In the genomic region with DNA sequence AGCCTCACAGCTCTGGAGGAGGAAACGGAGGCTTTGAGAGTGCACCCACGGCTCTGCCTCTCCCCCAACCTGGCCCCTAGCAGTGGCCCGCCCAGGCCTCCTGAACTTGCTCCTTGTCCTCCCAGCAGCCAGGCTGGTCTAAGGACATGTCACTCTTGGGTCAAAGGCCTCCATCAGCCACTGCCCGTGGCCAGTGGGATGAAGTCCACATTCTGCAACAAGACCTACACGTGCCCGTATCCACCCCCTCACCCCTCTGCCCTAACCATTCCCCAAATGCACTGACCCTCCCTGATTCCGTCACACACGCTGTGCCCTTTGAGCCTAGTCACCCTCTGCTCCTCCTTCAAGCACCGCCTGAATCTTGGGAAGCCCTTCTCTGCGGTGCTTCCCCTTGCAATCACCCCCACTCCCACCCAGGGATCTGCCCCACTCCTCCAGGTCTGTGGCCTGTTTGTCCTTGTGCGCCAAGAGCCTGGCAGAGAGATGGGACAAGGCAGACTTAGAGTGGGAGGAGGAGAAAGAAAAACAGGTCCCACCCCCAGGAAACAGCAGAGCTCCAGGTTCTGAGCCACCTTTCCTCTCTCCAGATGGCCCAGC, we compare ENCODE assay signal across 21 cellular contexts. TPM values are rescaled to one million over a fixed set of nuclear protein-coding genes. Genes with fewer than 3 reads are reported as not detected.
DNase-seq lines count a peak whose midpoint lies in the region; ATAC-seq, FAIRE-seq and TF ChIP-seq lines count a peak whose summit lies in the region.
"Had no signal": no experiment of that assay in that cellular context is flagged by ENCODE, and none has a peak within 500 bp of the region (broad histone marks: within the 10 kb centered on the region; RNA-seq: fewer than 3 reads in every experiment).

No MANE protein-coding gene starts in this region.

- H3K4me3 Mint-ChIP-seq in activated CD4-positive, alpha-beta T cell treated with anti-CD3 and anti-CD28 coated beads, Interleukin-2, amount 10 ng/mL, durations not matched to agents 7 days and 5 days: no peak overlapping the region
- H3K4me3 Mint-ChIP-seq in WTC11: no peak overlapping the region
- H3K4me3 Mint-ChIP-seq in stimulated activated effector memory CD8-positive, alpha-beta T cell treated with anti-CD3 and anti-CD28 coated beads, Interleukin-12 subunit alpha, Interleukin-12 subunit beta, amount 100 ng/mL, for 72 hours: no peak overlapping the region
- H3K4me3 Mint-ChIP-seq: CD8-positive, alpha-beta memory T cell; IgD-negative memory B cell had no signal

- H3K9me3 Mint-ChIP-seq in activated CD4-positive, alpha-beta T cell treated with anti-CD3 and anti-CD28 coated beads, Interleukin-2, amount 10 ng/mL, durations not matched to agents 7 days and 5 days: no peaks in the 10 kb centered on the region
- no peaks in the 10 kb centered on the region for H3K9me3 Mint-ChIP-seq in WTC11
- no peaks in the 10 kb centered on the region for H3K9me3 Mint-ChIP-seq in stimulated activated effector memory CD8-positive, alpha-beta T cell treated with anti-CD3 and anti-CD28 coated beads, Interleukin-12 subunit alpha, Interleukin-12 subunit beta, amount 100 ng/mL, for 72 hours
- H3K9me3 Mint-ChIP-seq: CD8-positive, alpha-beta memory T cell; IgD-negative memory B cell had no signal

- no peak for DNase-seq in activated CD4-positive, alpha-beta T cell treated with anti-CD3 and anti-CD28 coated beads, Interleukin-2, amount 10 ng/mL, durations not matched to agents 7 days and 5 days
- no peak for DNase-seq in activated CD4-positive, alpha-beta T cell treated with anti-CD3 and anti-CD28 coated beads for 48 hours
- DNase-seq in WTC11 (ENCODE audit: low spot score): no peak
- DNase-seq in stimulated activated effector memory CD8-positive, alpha-beta T cell treated with anti-CD3 and anti-CD28 coated beads, Interleukin-12 subunit alpha, Interleukin-12 subunit beta, amount 100 ng/mL, for 72 hours (ENCODE audit: low spot score in 2 of 2): no peak
- DNase-seq in NCI-H146 treated with DMSO at 0.1 percent for 48 hours (lab: John Stamatoyannopoulos, UW; ENCODE audit: unreplicated experiment): no peak
- DNase-seq in urothelium cell line (ENCODE audit: low spot score): no peak
- DNase-seq in COLO829 (ENCODE audit: low spot score): no peak
- DNase-seq: AML-193; CD8-positive, alpha-beta memory T cell; NCI-H1105 treated with DMSO at 0.1 percent for 48 hours; NCI-H1694; NCI-H2081; NCI-H2171; NCI-H345; NCI-H524; SHP77 had no signal

- peak; percentile 53 to 63 for TF ChIP-seq RAD21 in liver (IDR thresholded peaks at IDR 0.05)

- CTCF ChIA-PET in activated CD4-positive, alpha-beta T cell treated with anti-CD3 and anti-CD28 coated beads, Interleukin-2, amount 10 ng/mL, durations not matched to agents 7 days and 5 days (lab: Charles Lee): interaction anchor here (0.7 to 1.2 kb wide), 3 partner anchors 39 to 134 kb away, joined by 3 read pairs; no protein-coding TSS in a partner anchor
- CTCF ChIA-PET in WTC11 (lab: Charles Lee): interaction anchor here (0.7 to 1.3 kb wide), 2 partner anchors 23 to 183 kb away, joined by 3 to 4 read pairs; no protein-coding TSS in a partner anchor

- peak overlapping the region; percentile 46 for H3K27ac Mint-ChIP-seq in activated CD4-positive, alpha-beta T cell treated with anti-CD3 and anti-CD28 coated beads, Interleukin-2, amount 10 ng/mL, durations not matched to agents 7 days and 5 days
- peak overlapping the region; percentile 60 for H3K27ac Mint-ChIP-seq in WTC11
- H3K27ac Mint-ChIP-seq in stimulated activated effector memory CD8-positive, alpha-beta T cell treated with anti-CD3 and anti-CD28 coated beads, Interleukin-12 subunit alpha, Interleukin-12 subunit beta, amount 100 ng/mL, for 72 hours: peak overlapping the region; percentile 40

- peak overlapping the region; percentile 49 to 82 for H3K27ac ChIP-seq in liver (ENCODE audit: low read depth in 1 of 2, low read length in 2 of 2)
- H3K27ac ChIP-seq: 22Rv1 had no signal

- no peak for ATAC-seq in WTC11
- no peak for ATAC-seq in stimulated activated effector memory CD8-positive, alpha-beta T cell treated with anti-CD3 and anti-CD28 coated beads, Interleukin-12 subunit alpha, Interleukin-12 subunit beta, amount 100 ng/mL, for 72 hours

- POLR2A ChIA-PET in activated CD4-positive, alpha-beta T cell treated with anti-CD3 and anti-CD28 coated beads, Interleukin-2, amount 10 ng/mL, durations not matched to agents 7 days and 5 days (lab: Charles Lee): interaction anchor here (0.6 kb wide), 1 partner anchor 29 kb away, joined by 3 read pairs; no protein-coding TSS in a partner anchor
- POLR2A ChIA-PET in WTC11 (lab: Charles Lee): no interaction called here

- H3K36me3 Mint-ChIP-seq in activated CD4-positive, alpha-beta T cell treated with anti-CD3 and anti-CD28 coated beads, Interleukin-2, amount 10 ng/mL, durations not matched to agents 7 days and 5 days (ENCODE audit: low read depth): peaks cover 22% of the 10 kb centered on the region
- H3K36me3 Mint-ChIP-seq in WTC11: peaks cover 20% of the 10 kb centered on the region
- peaks cover 73% of the 10 kb centered on the region for H3K36me3 Mint-ChIP-seq in stimulated activated effector memory CD8-positive, alpha-beta T cell treated with anti-CD3 and anti-CD28 coated beads, Interleukin-12 subunit alpha, Interleukin-12 subunit beta, amount 100 ng/mL, for 72 hours

- H3K27me3 ChIP-seq in liver (ENCODE audit: control insufficient read depth in 4 of 4, insufficient read depth in 4 of 4, low read length in 3 of 4): no peaks in the 10 kb centered on the region

- no peaks in the 10 kb centered on the region for H3K27me3 Mint-ChIP-seq in activated CD4-positive, alpha-beta T cell treated with anti-CD3 and anti-CD28 coated beads, Interleukin-2, amount 10 ng/mL, durations not matched to agents 7 days and 5 days
- H3K27me3 Mint-ChIP-seq in WTC11 (ENCODE audit: low read depth): no peaks in the 10 kb centered on the region
- H3K27me3 Mint-ChIP-seq: CD8-positive, alpha-beta memory T cell; IgD-negative memory B cell had no signal

- peak overlapping the region in 1 of 2 donors; percentile 9 for H3K9ac ChIP-seq in liver (ENCODE audit: low read depth in 1 of 2, low read length in 2 of 2)

- no peak overlapping the region for H3K4me3 ChIP-seq in liver (ENCODE audit: low read depth in 1 of 3, low read length in 3 of 3)

- no peaks in the 10 kb centered on the region for H3K9me3 ChIP-seq in liver (ENCODE audit: control insufficient read depth in 4 of 4, low read length in 3 of 4)

- WGBS in liver: 43% methylated on average over 11 of the region's 11 CpGs

- peaks cover 2% of the 10 kb centered on the region for H3K4me1 Mint-ChIP-seq in activated CD4-positive, alpha-beta T cell treated with anti-CD3 and anti-CD28 coated beads, Interleukin-2, amount 10 ng/mL, durations not matched to agents 7 days and 5 days
- H3K4me1 Mint-ChIP-seq in WTC11: no peaks in the 10 kb centered on the region
- H3K4me1 Mint-ChIP-seq in stimulated activated effector memory CD8-positive, alpha-beta T cell treated with anti-CD3 and anti-CD28 coated beads, Interleukin-12 subunit alpha, Interleukin-12 subunit beta, amount 100 ng/mL, for 72 hours: no peaks in the 10 kb centered on the region
- H3K4me1 Mint-ChIP-seq: CD8-positive, alpha-beta memory T cell; IgD-negative memory B cell had no signal

- H3K36me3 ChIP-seq in liver (ENCODE audit: control insufficient read depth in 4 of 4, insufficient read depth in 3 of 4, low read depth in 1 of 4, low read length in 3 of 4): peaks cover 9 to 45% (median 18%) of the 10 kb centered on the region in 4 donors

- FAIRE-seq in urothelium cell line (lab: Jason Lieb, UNC): no peak
- FAIRE-seq: G401.6, GM18507 had no signal

- no peak for TF ChIP-seq CTCF in WTC11 (IDR thresholded peaks at IDR 0.05)
- TF ChIP-seq CTCF in liver (IDR thresholded peaks at IDR 0.05; ENCODE audit: low read depth, low read length, missing input control): no peak

- peaks cover 17 to 69% (median 59%) of the 10 kb centered on the region in 4 donors for H3K4me1 ChIP-seq in liver (ENCODE audit: control insufficient read depth in 4 of 4, insufficient read depth in 4 of 4, low read length in 3 of 4)

TF ChIP-seq in WTC11, 78 proteins besides CTCF, POLR2A, EP300 and RAD21 (continues in another document):
- TF ChIP-seq SMAD4 (CRISPR knock-in tag; IDR thresholded peaks at IDR 0.05): no peak
- TF ChIP-seq, protein P1, sequence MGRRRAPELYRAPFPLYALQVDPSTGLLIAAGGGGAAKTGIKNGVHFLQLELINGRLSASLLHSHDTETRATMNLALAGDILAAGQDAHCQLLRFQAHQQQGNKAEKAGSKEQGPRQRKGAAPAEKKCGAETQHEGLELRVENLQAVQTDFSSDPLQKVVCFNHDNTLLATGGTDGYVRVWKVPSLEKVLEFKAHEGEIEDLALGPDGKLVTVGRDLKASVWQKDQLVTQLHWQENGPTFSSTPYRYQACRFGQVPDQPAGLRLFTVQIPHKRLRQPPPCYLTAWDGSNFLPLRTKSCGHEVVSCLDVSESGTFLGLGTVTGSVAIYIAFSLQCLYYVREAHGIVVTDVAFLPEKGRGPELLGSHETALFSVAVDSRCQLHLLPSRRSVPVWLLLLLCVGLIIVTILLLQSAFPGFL (CRISPR knock-in tag; IDR thresholded peaks at IDR 0.05; ENCODE audit: borderline replicate concordance): no peak

TF ChIP-seq in liver, 16 proteins besides CTCF, POLR2A, EP300 and RAD21 (continues in another document):
- peak; percentile 99 for TF ChIP-seq SP1 (IDR thresholded peaks at IDR 0.05)
- TF ChIP-seq, protein P2, sequence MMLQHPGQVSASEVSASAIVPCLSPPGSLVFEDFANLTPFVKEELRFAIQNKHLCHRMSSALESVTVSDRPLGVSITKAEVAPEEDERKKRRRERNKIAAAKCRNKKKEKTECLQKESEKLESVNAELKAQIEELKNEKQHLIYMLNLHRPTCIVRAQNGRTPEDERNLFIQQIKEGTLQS (IDR thresholded peaks at IDR 0.05): peak; percentile 90
- TF ChIP-seq YY1 (IDR thresholded peaks at IDR 0.05): peak; percentile 74
- peak; percentile 92 to 94 for TF ChIP-seq EGR1 (IDR thresholded peaks at IDR 0.05; ENCODE audit: low read depth in 2 of 2)

RNA-seq across cellular contexts. Expression of gene TEF, which starts 37.5 kb away (rescaled TPM):
- 1 to 10 TPM; 3.4 to 4.7 TPM for total RNA-seq in activated CD4-positive, alpha-beta T cell treated with anti-CD3 and anti-CD28 coated beads, Interleukin-2, amount 10 ng/mL, durations not matched to agents 7 days and 5 days
- 9.8 to 12.0 TPM (median 10.2 TPM) in 3 replicates for total RNA-seq in WTC11 (2021)
- 10 to 100 TPM in 1 of 2 donors, 1 to 10 TPM in 1; 8.8 to 16.2 TPM for total RNA-seq in liver
- polyA plus RNA-seq in liver: 10 to 100 TPM in 1 of 2 donors, 1 to 10 TPM in 1; 5.7 to 11.6 TPM

RNA-seq across cellular contexts. Expression of gene ZC3H7B, which starts 43.0 kb away (rescaled TPM):
- total RNA-seq in activated CD4-positive, alpha-beta T cell treated with anti-CD3 and anti-CD28 coated beads, Interleukin-2, amount 10 ng/mL, durations not matched to agents 7 days and 5 days: 10 to 100 TPM; 48.9 to 49.3 TPM
- total RNA-seq in WTC11 (2021) (61.6 to 64.7 TPM (median 64.7 TPM) in 3 replicates), liver (10 to 100 TPM; 22.0 to 50.2 TPM)
- 10 to 100 TPM in 1 of 2 donors, 1 to 10 TPM in 1; 6.6 to 30.2 TPM for polyA plus RNA-seq in liver

RNA-seq across cellular contexts. Expression of gene RANGAP1, which starts 58.3 kb away (rescaled TPM):
- 100 to 1,000 TPM; 113 to 117 TPM for total RNA-seq in activated CD4-positive, alpha-beta T cell treated with anti-CD3 and anti-CD28 coated beads, Interleukin-2, amount 10 ng/mL, durations not matched to agents 7 days and 5 days
- total RNA-seq in WTC11 (2021): 144 to 160 TPM (median 151 TPM) in 3 replicates
- 10 to 100 TPM; 29.4 to 40.3 TPM for total RNA-seq in liver
- polyA plus RNA-seq in liver: 10 to 100 TPM; 12.0 to 37.2 TPM
